8 cellular contexts compared by ENCODE assay signal in the genomic region with DNA sequence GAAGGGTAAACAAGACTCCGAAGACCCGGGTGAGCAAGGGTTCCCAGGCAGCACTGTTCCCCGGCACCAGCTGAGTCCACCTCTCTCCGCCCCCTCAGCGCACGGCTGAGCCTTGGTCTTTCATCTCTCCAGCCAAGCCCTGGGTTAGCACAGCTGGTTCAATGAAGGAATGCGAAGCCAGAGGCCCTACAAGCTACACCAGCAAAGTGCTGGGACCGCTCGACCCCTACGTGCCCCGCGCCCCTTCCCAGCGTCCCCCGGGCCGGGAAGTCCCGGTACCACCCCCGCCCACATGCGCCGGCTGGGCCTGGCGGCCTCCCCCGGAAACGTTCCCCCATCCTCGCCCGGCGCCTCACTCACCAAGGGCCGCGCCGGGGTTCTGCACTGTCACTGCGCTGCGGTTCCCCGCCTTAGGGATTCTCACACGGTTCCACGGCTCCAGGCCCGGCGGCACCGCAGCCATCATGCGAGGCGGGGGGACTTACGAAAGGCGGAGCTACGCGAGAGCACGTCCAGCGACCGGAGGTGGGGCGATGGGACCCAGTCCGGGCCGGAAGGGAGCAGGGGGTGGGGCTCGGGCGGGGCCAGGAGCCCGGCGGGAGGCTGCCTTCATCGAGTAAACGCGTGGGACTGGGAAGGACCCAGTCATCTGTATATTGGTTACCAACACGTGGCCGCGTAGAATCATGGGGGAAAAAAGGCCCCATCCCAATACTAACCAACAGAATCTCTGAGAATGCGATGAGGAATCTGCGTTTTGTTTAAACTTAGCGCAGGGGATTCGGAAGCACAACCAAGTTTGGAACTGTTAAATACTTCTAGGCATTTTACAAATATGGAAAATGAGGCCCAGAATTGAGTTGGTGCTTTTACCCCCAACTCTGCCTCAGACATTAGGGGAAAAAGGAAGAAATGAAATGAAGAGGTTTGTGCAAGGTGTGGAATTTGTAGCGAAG. TPM values are rescaled to one million over a fixed set of nuclear protein-coding genes. Genes with fewer than 3 reads are reported as not detected.
DNase-seq lines count a peak whose midpoint lies in the region; ATAC-seq and TF ChIP-seq lines count a peak whose summit lies in the region.

No MANE protein-coding gene starts in this region.

- DNase-seq in NCI-H1694 (lab: John Stamatoyannopoulos, UW) (peak; percentile 93), anterior cingulate cortex (lab: John Stamatoyannopoulos, UW) (peak; percentile 64 to 97 (median 92)), right atrium auricular region (ENCODE audit: low spot score) (peak; percentile 86), prostate gland (ENCODE audit: low spot score) (peak; percentile 87)

- H3K36me3 Mint-ChIP-seq in T-helper 1 cell treated with Interleukin-12 subunit alpha and Interleukin-12 subunit beta and Interleukin-4 antibody, amounts not matched to agents 30 μg/mL and 1 μg/mL, for 36 hours (ENCODE audit: low read depth), result peaks cover 25% of the 10 kb centered on the region

- H3K9me3 ChIP-seq in right atrium auricular region (no peaks in the 10 kb centered on the region), prostate gland (no peaks in the 10 kb centered on the region)

- H3K4me1 ChIP-seq in right atrium auricular region, result peaks cover 0 to 23% of the 10 kb centered on the region in 2 donors
- H3K4me1 ChIP-seq in prostate gland (replicated peaks), result no peaks in the 10 kb centered on the region
- H3K4me1 ChIP-seq in urinary bladder (ENCODE audit: insufficient read depth), result peaks cover 2% of the 10 kb centered on the region

- H3K36me3 ChIP-seq in right atrium auricular region (no peaks in the 10 kb centered on the region), prostate gland (no peaks in the 10 kb centered on the region), urinary bladder (ENCODE audit: insufficient read depth) (peaks cover 6% of the 10 kb centered on the region)

- H3K27me3 Mint-ChIP-seq in T-helper 1 cell treated with Interleukin-12 subunit alpha and Interleukin-12 subunit beta and Interleukin-4 antibody, amounts not matched to agents 30 μg/mL and 1 μg/mL, for 36 hours (ENCODE audit: low read depth), result no peaks in the 10 kb centered on the region

- H3K4me3 ChIP-seq in right atrium auricular region (peak overlapping the region; percentile 82 to 83), prostate gland (peak overlapping the region; percentile 62 to 83), urinary bladder (ENCODE audit: low read depth, low read length) (peak overlapping the region; percentile 89)

- no peaks in the 10 kb centered on the region for H3K9me3 Mint-ChIP-seq in T-helper 1 cell treated with Interleukin-12 subunit alpha and Interleukin-12 subunit beta and Interleukin-4 antibody, amounts not matched to agents 30 μg/mL and 1 μg/mL, for 36 hours

- peaks cover 40% of the 10 kb centered on the region for H3K4me1 Mint-ChIP-seq in T-helper 1 cell treated with Interleukin-12 subunit alpha and Interleukin-12 subunit beta and Interleukin-4 antibody, amounts not matched to agents 30 μg/mL and 1 μg/mL, for 36 hours (ENCODE audit: low read depth)

- peak; percentile 95 for ATAC-seq in GM18498 (IDR thresholded peaks at IDR 0.05; ENCODE audit: unreplicated experiment)
- ATAC-seq in HG02885 (IDR thresholded peaks at IDR 0.05; ENCODE audit: poor library complexity, unreplicated experiment), result peak; percentile 93

- H3K27me3 ChIP-seq in right atrium auricular region (no peaks in the 10 kb centered on the region), prostate gland (replicated peaks; ENCODE audit: insufficient read depth) (no peaks in the 10 kb centered on the region)

- intact Hi-C loops in prostate gland (cut with DNase I), result no loop called here

- 3% methylated on average over 51 of the region's 63 CpGs for WGBS in prostate gland
- 3% methylated on average over 63 of the region's 63 CpGs for WGBS in urinary bladder

- TF ChIP-seq CTCF in right atrium auricular region (IDR thresholded peaks at IDR 0.05), result no peak
- TF ChIP-seq CTCF in prostate gland (IDR thresholded peaks at IDR 0.05), result peak in 1 of 4 experiments; percentile 19

- TF ChIP-seq POLR2A in prostate gland (IDR thresholded peaks at IDR 0.05), result peak; percentile 62

- H3K27ac ChIP-seq in right atrium auricular region (peak overlapping the region; percentile 95 to 96), prostate gland (peak overlapping the region; percentile 89 to 92), urinary bladder (ENCODE audit: low read depth) (peak overlapping the region; percentile 91)

- H3K27ac Mint-ChIP-seq in T-helper 1 cell treated with Interleukin-12 subunit alpha and Interleukin-12 subunit beta and Interleukin-4 antibody, amounts not matched to agents 30 μg/mL and 1 μg/mL, for 36 hours, result peak overlapping the region; percentile 86

- peak overlapping the region; percentile 90 for H3K4me3 Mint-ChIP-seq in T-helper 1 cell treated with Interleukin-12 subunit alpha and Interleukin-12 subunit beta and Interleukin-4 antibody, amounts not matched to agents 30 μg/mL and 1 μg/mL, for 36 hours

RNA-seq across cellular contexts. Expression of a gene that starts 28.7 kb away (rescaled TPM):
- total RNA-seq in right atrium auricular region (10 to 100 TPM; 16.4 to 25.0 TPM), prostate gland (10 to 100 TPM; 12.4 to 18.7 TPM), urinary bladder (25.3 TPM)
- polyA plus RNA-seq in urinary bladder, result 15.4 TPM

RNA-seq across cellular contexts. Expression of a gene that starts 44.6 kb away (rescaled TPM):
- total RNA-seq in right atrium auricular region (under 1 TPM; 0.37 to 0.83 TPM), prostate gland (1 to 10 TPM in 1 of 2 donors, under 1 TPM in 1; 0.23 to 2.2 TPM), urinary bladder (7.5 TPM)
- 1.1 TPM for polyA plus RNA-seq in urinary bladder

Comparison
In these comparisons a context has a peak if more than half of its experiments do, and no peak if none do; other contexts are left out.
1. Peak in every context shown above with its lines: DNase-seq, ATAC-seq, H3K4me3 ChIP-seq and H3K27ac ChIP-seq.